Comparison of ENCODE assay signal across 18 cellular contexts in the genomic region with DNA sequence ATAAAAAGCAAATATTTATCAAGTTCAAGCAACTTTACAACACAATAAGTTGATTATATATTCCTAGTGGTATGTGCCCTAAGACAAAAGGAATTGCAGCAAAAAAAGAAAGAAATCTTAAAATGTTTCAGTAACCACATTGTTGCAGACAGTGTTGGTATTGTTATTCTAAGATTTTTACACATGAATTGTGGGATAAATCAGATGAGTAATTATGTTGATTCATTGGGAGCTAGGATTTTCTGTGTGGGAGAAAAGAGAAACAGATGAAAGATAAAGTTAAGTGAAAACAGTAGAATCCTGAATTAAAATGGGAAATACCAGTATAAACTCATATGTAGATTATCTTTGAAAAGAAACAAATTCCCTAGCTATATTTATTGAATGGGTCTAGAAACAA.
A peak's percentile ranks its signal among the peaks of the same experiment; 100 is the strongest.
DNase-seq lines count a peak whose midpoint lies in the region; ATAC-seq and TF ChIP-seq lines count a peak whose summit lies in the region.
"Had no signal": no experiment of that assay in that cellular context is flagged by ENCODE, and none has a peak within 500 bp of the region (broad histone marks: within the 10 kb centered on the region; RNA-seq: fewer than 3 reads in every experiment).

No MANE protein-coding gene starts in this region.

- CTCF ChIA-PET in PC-9 (lab: Charles Lee), result no interaction called here

- no TSS peak for BruUV-seq in PC-9 (replicated peaks; lab: Mats Ljungman, UMichigan)

- no peak overlapping the region for H2BK120ac ChIP-seq in H9 (ENCODE audit: low read depth, low read length, poor library complexity, severe bottlenecking)

- H3K36me3 Mint-ChIP-seq in H9 (ENCODE audit: insufficient read depth in 1 of 3, low read depth in 3 of 3), result no peaks in the 10 kb centered on the region; a peak in 1 of 7 replicates
- H3K36me3 Mint-ChIP-seq: natural killer cell treated with Interleukin-12 subunit alpha and Interleukin-12 subunit beta and Interleukin-15 and Interleukin-18, amount 100 ng/mL, for 72 hours had no signal

- no peak overlapping the region for H4K91ac ChIP-seq in H9 (ENCODE audit: insufficient read length, low read depth, low read length)

- peaks cover 36 to 44% of the 10 kb centered on the region in 2 experiments for H3K4me1 Mint-ChIP-seq in H9

- no peak overlapping the region for H2BK15ac ChIP-seq in H9 (ENCODE audit: low read depth, low read length)

- H4K20me1 ChIP-seq in H9 (ENCODE audit: control insufficient read depth, insufficient read depth, insufficient read length) (no peaks in the 10 kb centered on the region), smooth muscle cell (ENCODE audit: low read depth) (no peaks in the 10 kb centered on the region), PC-9 (ENCODE audit: insufficient read depth) (no peaks in the 10 kb centered on the region)

- H3K9me3 ChIP-seq in H9 (ENCODE audit: control insufficient read depth, low read depth, low read length) (no peaks in the 10 kb centered on the region), smooth muscle cell (replicated peaks; ENCODE audit: low read depth) (no peaks in the 10 kb centered on the region), suprapubic skin (no peaks in the 10 kb centered on the region), PC-9 (ENCODE audit: insufficient read depth, low read depth) (no peaks in the 10 kb centered on the region)
- H3K9me3 ChIP-seq: left lung, right atrium auricular region, vagina had no signal

- no peak overlapping the region for H3K23ac ChIP-seq in H9 (ENCODE audit: insufficient read length, low read depth, low read length)

- H3K4me3 ChIP-seq in foreskin fibroblast (ENCODE audit: low read depth in 1 of 2, low read length in 2 of 2) (no peak overlapping the region), smooth muscle cell (no peak overlapping the region), suprapubic skin (no peak overlapping the region), PC-9 (no peak overlapping the region)
- H3K4me3 ChIP-seq: cardiac muscle cell, heart right ventricle, left lung, right atrium auricular region, vagina had no signal

- no peaks in the 10 kb centered on the region for H3K9me3 Mint-ChIP-seq in H9
- H3K9me3 Mint-ChIP-seq: natural killer cell treated with Interleukin-12 subunit alpha and Interleukin-12 subunit beta and Interleukin-15 and Interleukin-18, amount 100 ng/mL, for 72 hours had no signal

- no peaks in the 10 kb centered on the region for H3K9me2 ChIP-seq in PC-9 (ENCODE audit: insufficient read depth)

- H3K14ac ChIP-seq in H9 (ENCODE audit: insufficient read depth, low read length), result no peak overlapping the region

- H3K4ac ChIP-seq in H9 (ENCODE audit: low read depth, low read length), result no peak overlapping the region

- H2BK20ac ChIP-seq in H9 (ENCODE audit: low read depth, low read length, poor library complexity, severe bottlenecking), result no peak overlapping the region

- DNase-seq in H9 (no peak), amniotic stem cell (lab: John Stamatoyannopoulos, UW) (peak; percentile 26), foreskin fibroblast (peak; percentile 43 to 73), smooth muscle cell (lab: John Stamatoyannopoulos, UW; ENCODE audit: unreplicated experiment) (no peak), suprapubic skin (ENCODE audit: low spot score in 2 of 2) (no peak), PC-9 (no peak)
- DNase-seq: activated effector memory CD4-positive, alpha-beta T cell treated with anti-CD3 and anti-CD28 coated beads, Interleukin-2, amount 50 U/mL, for 16 hours; GDM1; heart right ventricle; left lung; MM.1S; NCI-H2171 treated with DMSO at 0.1 percent for 48 hours; stimulated activated naive CD4-positive, alpha-beta T cell had no signal

- no peak overlapping the region for H3K4me2 ChIP-seq in H9 (ENCODE audit: insufficient read depth, insufficient read length, low read length)
- peak overlapping the region; percentile 55 for H3K4me2 ChIP-seq in smooth muscle cell
- no peak overlapping the region for H3K4me2 ChIP-seq in PC-9

- H3K4me1 ChIP-seq in H9 (ENCODE audit: insufficient read depth, low read length) (peaks cover 2% of the 10 kb centered on the region), smooth muscle cell (ENCODE audit: low read depth) (peaks cover 21% of the 10 kb centered on the region), suprapubic skin (no peaks in the 10 kb centered on the region), PC-9 (replicated peaks; ENCODE audit: insufficient read depth) (no peaks in the 10 kb centered on the region)
- H3K4me1 ChIP-seq: right atrium auricular region, vagina had no signal

- H3K23me2 ChIP-seq in H9 (ENCODE audit: insufficient read length, low read depth, low read length, poor library complexity, severe bottlenecking), result no peaks in the 10 kb centered on the region

- H3K27ac Mint-ChIP-seq in H9, result peak overlapping the region in 2 of 3 experiments; percentile 52 to 74; a peak in 3 of 7 replicates
- H3K27ac Mint-ChIP-seq: natural killer cell treated with Interleukin-12 subunit alpha and Interleukin-12 subunit beta and Interleukin-15 and Interleukin-18, amount 100 ng/mL, for 72 hours had no signal

- no peak overlapping the region for H3K4me3 Mint-ChIP-seq in H9
- H3K4me3 Mint-ChIP-seq: natural killer cell treated with Interleukin-12 subunit alpha and Interleukin-12 subunit beta and Interleukin-15 and Interleukin-18, amount 100 ng/mL, for 72 hours had no signal

- H2BK12ac ChIP-seq in H9 (ENCODE audit: insufficient read length, low read depth, low read length), result no peak overlapping the region

- H2AFZ ChIP-seq in H9 (ENCODE audit: low read length) (no peak overlapping the region), smooth muscle cell (ENCODE audit: low read depth) (no peak overlapping the region), PC-9 (no peak overlapping the region)

- TF ChIP-seq CTCF in H9 (conservative IDR thresholded peaks at IDR 0.05) (no peak), foreskin fibroblast (IDR thresholded peaks at IDR 0.05; ENCODE audit: low read depth, low read length) (no peak), smooth muscle cell (IDR thresholded peaks at IDR 0.05; ENCODE audit: borderline replicate concordance, insufficient read depth, poor library complexity, severe bottlenecking) (no peak), suprapubic skin (IDR thresholded peaks at IDR 0.05) (no peak), PC-9 (conservative IDR thresholded peaks at IDR 0.05) (no peak)

- no peak for TF ChIP-seq EP300 in suprapubic skin (IDR thresholded peaks at IDR 0.05)

- no peak overlapping the region for H3K18ac ChIP-seq in H9 (ENCODE audit: insufficient read length, low read depth, low read length)

- no peaks in the 10 kb centered on the region for H3K79me1 ChIP-seq in H9 (ENCODE audit: insufficient read depth, low read depth, low read length, poor library complexity, severe bottlenecking)

- H4K5ac ChIP-seq in H9 (ENCODE audit: insufficient read length, low read depth, low read length), result no peak overlapping the region

- H3K27me3 ChIP-seq in H9 (ENCODE audit: insufficient read depth, low read length) (no peaks in the 10 kb centered on the region), smooth muscle cell (ENCODE audit: low read depth) (no peaks in the 10 kb centered on the region), suprapubic skin (no peaks in the 10 kb centered on the region), PC-9 (ENCODE audit: insufficient read depth, low read depth) (no peaks in the 10 kb centered on the region)
- H3K27me3 ChIP-seq: cardiac muscle cell, heart right ventricle, left lung, right atrium auricular region, vagina had no signal

- H3K36me3 ChIP-seq in smooth muscle cell (ENCODE audit: low read depth) (no peaks in the 10 kb centered on the region), suprapubic skin (no peaks in the 10 kb centered on the region), PC-9 (ENCODE audit: low read depth) (no peaks in the 10 kb centered on the region)
- H3K36me3 ChIP-seq: cardiac muscle cell, heart right ventricle, left lung, right atrium auricular region, vagina had no signal

- ATAC-seq in GM18519 (IDR thresholded peaks at IDR 0.05; ENCODE audit: low FRiP score, unreplicated experiment), result no peak
- ATAC-seq: heart right ventricle; left lung; natural killer cell treated with Interleukin-12 subunit alpha and Interleukin-12 subunit beta and Interleukin-15 and Interleukin-18, amount 100 ng/mL, for 72 hours had no signal

- H3K27me3 Mint-ChIP-seq in H9 (ENCODE audit: low read depth), result no peaks in the 10 kb centered on the region
- H3K27me3 Mint-ChIP-seq: natural killer cell treated with Interleukin-12 subunit alpha and Interleukin-12 subunit beta and Interleukin-15 and Interleukin-18, amount 100 ng/mL, for 72 hours had no signal

- POLR2A ChIA-PET in PC-9 (lab: Charles Lee; ENCODE audit: unreplicated experiment), result no interaction called here

- H3K9ac ChIP-seq in H9 (ENCODE audit: extremely low read depth, insufficient read length, low read length) (no peak overlapping the region), smooth muscle cell (ENCODE audit: low read depth) (no peak overlapping the region)

- no peak overlapping the region for H2AK5ac ChIP-seq in H9 (ENCODE audit: insufficient read length, low read length)

- no peak overlapping the region for H3K56ac ChIP-seq in H9 (ENCODE audit: insufficient read length, low read depth, low read length)

- no peak overlapping the region for H3T11ph ChIP-seq in H9 (ENCODE audit: low read length)

- H3K79me2 ChIP-seq in H9 (ENCODE audit: insufficient read depth, low read length), result no peaks in the 10 kb centered on the region
- no peaks in the 10 kb centered on the region for H3K79me2 ChIP-seq in smooth muscle cell (ENCODE audit: low read depth)
- no peaks in the 10 kb centered on the region for H3K79me2 ChIP-seq in PC-9 (ENCODE audit: low read depth)

- H3K27ac ChIP-seq in H9 (ENCODE audit: insufficient read length, low read depth, low read length) (no peak overlapping the region), smooth muscle cell (ENCODE audit: low read depth) (peak overlapping the region; percentile 48), suprapubic skin (no peak overlapping the region), PC-9 (no peak overlapping the region)
- H3K27ac ChIP-seq: cardiac muscle cell, left lung, right atrium auricular region, vagina had no signal

- no peak overlapping the region for H4K8ac ChIP-seq in H9 (replicated peaks; ENCODE audit: insufficient read length, low read depth, low read length)

- H2BK5ac ChIP-seq in H9 (ENCODE audit: insufficient read length, low read length), result no peak overlapping the region

- TF ChIP-seq POLR2A in suprapubic skin (IDR thresholded peaks at IDR 0.05), result no peak

- intact Hi-C loops in PC-9 (cut with micrococcal nuclease; ENCODE audit: unreplicated experiment), result no loop called here

- no peaks in the 10 kb centered on the region for H3F3A ChIP-seq in smooth muscle cell (ENCODE audit: low read depth)
- H3F3A ChIP-seq in PC-9 (ENCODE audit: insufficient read depth, low read depth), result no peaks in the 10 kb centered on the region

Comparison
In these comparisons a context has a peak if more than half of its experiments do, and no peak if none do; other contexts are left out.
1. DNase-seq: peak in amniotic stem cell (single experiment) and foreskin fibroblast (2 of 2); none in H9 (single experiment), smooth muscle cell (single experiment), suprapubic skin (0 of 2) and PC-9 (0 of 2).